In genomic region chr5:152462021-152462721, GRCh38 we compare ENCODE assay signal across 11 cellular contexts. TPM values are rescaled to one million over a fixed set of nuclear protein-coding genes. Genes with fewer than 3 reads are reported as not detected.
DNase-seq lines count a peak whose midpoint lies in the region; ATAC-seq, FAIRE-seq and TF ChIP-seq lines count a peak whose summit lies in the region.
"Had no signal": no experiment of that assay in that cellular context is flagged by ENCODE, and none has a peak within 500 bp of the region (broad histone marks: within the 10 kb centered on the region; RNA-seq: fewer than 3 reads in every experiment).

No MANE protein-coding gene starts in this region.

- DNase-seq in D721Med (ENCODE audit: insufficient read length, low spot score) (no peak), astrocyte (ENCODE audit: low read depth) (no peak), MG63 (no peak), NCI-H2171 treated with DMSO at 0.1 percent for 48 hours (lab: John Stamatoyannopoulos, UW) (no peak), GF-D8 (lab: John Stamatoyannopoulos, UW) (no peak), 8988T (no peak)
- DNase-seq: body of pancreas, T1000, upper lobe of left lung had no signal

- peak overlapping the region; percentile 9 for H3K27ac Mint-ChIP-seq in astrocyte (ENCODE audit: unreplicated experiment)

- H3K9me3 ChIP-seq in astrocyte (ENCODE audit: insufficient read depth, low read depth, low read length) (no peaks in the 10 kb centered on the region), MG63 (no peaks in the 10 kb centered on the region)
- H3K9me3 ChIP-seq: body of pancreas, upper lobe of left lung had no signal

- no peaks in the 10 kb centered on the region for H3K4me1 ChIP-seq in astrocyte (ENCODE audit: insufficient read depth, low read length)
- H3K4me1 ChIP-seq: body of pancreas, upper lobe of left lung had no signal

- TF ChIP-seq CTCF in D721Med (IDR thresholded peaks at IDR 0.05; ENCODE audit: insufficient read depth, missing control alignments) (peak; percentile 49), astrocyte (IDR thresholded peaks at IDR 0.05; ENCODE audit: insufficient read depth, low read depth, low read length) (no peak)

- no peaks in the 10 kb centered on the region for H3K79me2 ChIP-seq in astrocyte (ENCODE audit: insufficient read depth, low read length)

- H3K27me3 ChIP-seq in astrocyte (ENCODE audit: insufficient read depth, low read length) = no peaks in the 10 kb centered on the region
- peaks cover 12% of the 10 kb centered on the region for H3K27me3 ChIP-seq in MG63
- H3K27me3 ChIP-seq: body of pancreas, upper lobe of left lung had no signal

- H3K27ac ChIP-seq in astrocyte (ENCODE audit: low read depth, low read length) = no peak overlapping the region
- H3K27ac ChIP-seq: body of pancreas, upper lobe of left lung had no signal

- ATAC-seq in GM19397 (IDR thresholded peaks at IDR 0.05; ENCODE audit: unreplicated experiment) (peak; percentile 87), HG03064 (IDR thresholded peaks at IDR 0.05; ENCODE audit: low read depth, unreplicated experiment) (peak; percentile 80)
- ATAC-seq: body of pancreas had no signal

- no peak for FAIRE-seq in D721Med (lab: Jason Lieb, UNC)
- no peak for FAIRE-seq in astrocyte (lab: Jason Lieb, UNC)

- no peak overlapping the region for H3K4me3 ChIP-seq in astrocyte (ENCODE audit: insufficient read depth, low read depth, low read length)
- no peak overlapping the region for H3K4me3 ChIP-seq in MG63
- H3K4me3 ChIP-seq: body of pancreas, upper lobe of left lung had no signal

- H4K20me1 ChIP-seq in astrocyte (ENCODE audit: insufficient read depth, low read length) = no peaks in the 10 kb centered on the region

- no peak overlapping the region for H3K4me2 ChIP-seq in astrocyte (ENCODE audit: low read length)

- no peak overlapping the region for H3K9ac ChIP-seq in astrocyte (ENCODE audit: low read length)

- H3K36me3 ChIP-seq in astrocyte (ENCODE audit: insufficient read depth, low read length) = no peaks in the 10 kb centered on the region
- H3K36me3 ChIP-seq in MG63 = no peaks in the 10 kb centered on the region
- H3K36me3 ChIP-seq: upper lobe of left lung had no signal

- H3K9me3 Mint-ChIP-seq in astrocyte (ENCODE audit: unreplicated experiment) = no peaks in the 10 kb centered on the region

- no peak overlapping the region for H3K4me3 Mint-ChIP-seq in astrocyte (ENCODE audit: unreplicated experiment)

- H3K4me1 Mint-ChIP-seq in astrocyte (ENCODE audit: low read depth, unreplicated experiment) = peaks cover 18% of the 10 kb centered on the region

- H2AFZ ChIP-seq in astrocyte (ENCODE audit: low read depth, low read length) = no peak overlapping the region

- H3K36me3 Mint-ChIP-seq in astrocyte (ENCODE audit: low read depth, unreplicated experiment) = no peaks in the 10 kb centered on the region

- H3K27me3 Mint-ChIP-seq in astrocyte (ENCODE audit: low read depth, unreplicated experiment) = no peaks in the 10 kb centered on the region

RNA-seq across cellular contexts. Expression of gene NMUR2, which starts 57.1 kb away (rescaled TPM):
- not detected in 2 replicates for total RNA-seq in astrocyte
- not detected in 2 replicates for total RNA-seq in MG63 (2014; rRNA removed; shearing (Covaris generic); ENCODE audit: low replicate concordance)
- total RNA-seq: body of pancreas had no signal
